In the genomic region with DNA sequence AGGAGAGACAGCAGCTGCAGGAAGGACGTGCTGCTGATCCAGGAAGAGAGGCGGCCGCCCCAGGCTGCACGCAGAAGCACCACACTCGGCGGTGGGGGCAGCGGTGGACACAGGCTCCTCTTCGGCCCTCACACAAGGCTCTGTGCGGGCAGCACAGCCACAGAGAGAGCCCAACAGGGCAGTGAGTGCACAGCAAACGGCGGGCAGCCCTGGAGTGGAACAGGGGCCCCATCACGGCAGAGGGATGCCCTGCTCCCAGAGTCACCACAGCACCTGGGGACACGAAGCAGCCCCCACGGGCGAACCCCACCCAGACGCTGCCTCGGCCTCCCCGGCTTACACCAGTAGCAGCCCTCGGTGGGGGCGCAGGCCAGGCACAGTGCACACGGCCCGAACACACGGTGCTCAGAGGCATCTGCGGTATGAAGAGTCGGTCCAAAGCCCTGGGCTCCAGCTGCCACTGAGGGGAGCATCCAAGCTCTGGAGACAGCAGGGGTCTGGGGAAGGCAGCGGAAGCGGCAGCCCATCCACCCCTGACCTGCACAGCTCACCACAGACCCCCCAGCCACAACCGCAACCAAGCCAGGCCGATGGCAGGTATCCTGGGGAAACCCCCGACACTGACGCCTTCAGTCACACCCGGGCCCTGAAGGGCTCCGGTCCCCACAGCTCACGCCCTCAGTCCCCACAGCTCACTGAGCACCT, we compare ENCODE assay signal across 12 cellular contexts.
A peak's percentile ranks its signal among the peaks of the same experiment; 100 is the strongest.
DNase-seq lines count a peak whose midpoint lies in the region; ATAC-seq lines count a peak whose summit lies in the region.
"Had no signal": no experiment of that assay in that cellular context is flagged by ENCODE, and none has a peak within 500 bp of the region (broad histone marks: within the 10 kb centered on the region; RNA-seq: fewer than 3 reads in every experiment).

No MANE protein-coding gene starts in this region.

- peak; percentile 77 for DNase-seq in germinal center (ENCODE audit: low spot score)
- DNase-seq in NCI-H128 (lab: John Stamatoyannopoulos, UW; ENCODE audit: unreplicated experiment) = no peak
- no peak for DNase-seq in DMS53 (lab: John Stamatoyannopoulos, UW)
- no peak for DNase-seq in NCI-H748 (lab: John Stamatoyannopoulos, UW; ENCODE audit: unreplicated experiment)
- DNase-seq: activated gamma-delta T cell; CD4-positive, alpha-beta T cell; cortex of kidney; NCI-H1436 treated with DMSO at 0.1 percent for 48 hours had no signal

- ATAC-seq in GM18502 (IDR thresholded peaks at IDR 0.05; ENCODE audit: poor library complexity, unreplicated experiment) = peak; percentile 85
- ATAC-seq in GM21447 (IDR thresholded peaks at IDR 0.05; ENCODE audit: unreplicated experiment) = peak; percentile 75
- ATAC-seq in HG03159 (IDR thresholded peaks at IDR 0.05; ENCODE audit: unreplicated experiment) = peak; percentile 55
- ATAC-seq in HG03097 (IDR thresholded peaks at IDR 0.05; ENCODE audit: low FRiP score, unreplicated experiment) = no peak
